Comparison of ENCODE assay signal across 8 cellular contexts in the genomic region with DNA sequence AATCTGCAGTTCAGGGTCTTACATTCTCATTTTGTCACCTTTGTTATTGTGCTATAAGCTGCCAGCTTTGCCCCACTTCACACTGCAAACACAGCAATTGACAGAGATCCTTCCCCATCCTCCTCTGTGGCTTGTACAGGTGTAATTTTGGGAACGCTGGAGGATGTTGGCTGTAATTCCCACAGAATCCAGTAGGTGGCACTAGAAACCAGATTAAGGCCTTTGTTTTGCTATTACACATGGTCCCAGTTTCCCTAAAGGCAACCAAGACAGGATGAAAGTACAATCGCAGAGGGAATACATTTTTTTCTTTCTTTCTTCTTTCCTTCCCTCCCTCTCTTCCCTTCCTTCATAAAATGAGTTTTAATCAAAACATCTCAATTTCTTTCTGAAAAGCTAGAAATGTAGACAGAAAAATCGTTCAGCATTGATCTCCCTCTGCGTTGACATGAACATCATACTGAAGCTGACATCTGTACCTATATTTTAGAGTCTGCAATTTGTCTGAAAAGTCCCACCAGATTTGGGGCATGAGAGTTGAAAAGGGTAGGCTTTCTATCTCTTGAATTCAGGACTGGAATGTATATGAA. TPM values are rescaled to one million over a fixed set of nuclear protein-coding genes. Genes with fewer than 3 reads are reported as not detected.
DNase-seq lines count a peak whose midpoint lies in the region; ATAC-seq and TF ChIP-seq lines count a peak whose summit lies in the region.

No MANE protein-coding gene starts in this region.

- intact Hi-C loops in right lobe of liver (cut with DNase I) = no loop called here

- DNase-seq in NCI-H510A treated with DMSO at 0.1 percent for 48 hours (lab: John Stamatoyannopoulos, UW) = peak; percentile 65
- no peak for DNase-seq in NCI-H510A (lab: John Stamatoyannopoulos, UW)
- peak; percentile 68 for DNase-seq in GM20000 (ENCODE audit: low spot score)
- peak; percentile 9 for DNase-seq in KG1 (lab: John Stamatoyannopoulos, UW)
- DNase-seq in RWPE2 (ENCODE audit: low spot score) = no peak
- peak; percentile 75 for DNase-seq in cerebellar cortex (ENCODE audit: low spot score)
- no peak for DNase-seq in right lobe of liver
- DNase-seq in thoracic aorta (ENCODE audit: low spot score) = no peak

- H3K4me3 ChIP-seq in RWPE2 (ENCODE audit: severe bottlenecking) (no peak overlapping the region), right lobe of liver (no peak overlapping the region), thoracic aorta (no peak overlapping the region)

- TF ChIP-seq CTCF in GM20000 (IDR thresholded peaks at IDR 0.05; ENCODE audit: extremely low read depth, missing control alignments) (peak; percentile 67), RWPE2 (IDR thresholded peaks at IDR 0.05; ENCODE audit: poor library complexity, severe bottlenecking) (peak; percentile 87), right lobe of liver (IDR thresholded peaks at IDR 0.05) (peak; percentile 87 to 91 (median 90)), thoracic aorta (IDR thresholded peaks at IDR 0.05) (peak; percentile 88)

- no peaks in the 10 kb centered on the region for H3K9me3 ChIP-seq in RWPE2 (ENCODE audit: severe bottlenecking)
- H3K9me3 ChIP-seq in right lobe of liver = no peaks in the 10 kb centered on the region
- H3K9me3 ChIP-seq in thoracic aorta = no peaks in the 10 kb centered on the region

- ATAC-seq in RWPE2 (ENCODE audit: low read depth) (peak; percentile 55; the same call in 2 of the 3 replicates), right lobe of liver (peak; percentile 89 to 94 (median 93)), thoracic aorta (ENCODE audit: insufficient number of reproducible peaks, low FRiP score, low read depth) (no peak)

- TF ChIP-seq POLR2A in right lobe of liver (IDR thresholded peaks at IDR 0.05) = no peak

- 41% methylated on average over 4 of the region's 4 CpGs for WGBS in right lobe of liver (ENCODE audit: insufficient coverage, low coverage, low lambda C conversion rate, missing lambda C conversion rate)

- H3K36me3 ChIP-seq in RWPE2 (ENCODE audit: low read depth) = no peaks in the 10 kb centered on the region
- no peaks in the 10 kb centered on the region for H3K36me3 ChIP-seq in right lobe of liver
- no peaks in the 10 kb centered on the region for H3K36me3 ChIP-seq in thoracic aorta

- no peaks in the 10 kb centered on the region for H3K4me1 ChIP-seq in RWPE2 (ENCODE audit: insufficient read depth, poor library complexity, severe bottlenecking)
- H3K4me1 ChIP-seq in right lobe of liver = no peaks in the 10 kb centered on the region
- no peaks in the 10 kb centered on the region for H3K4me1 ChIP-seq in thoracic aorta (ENCODE audit: control insufficient read depth in 1 of 2, low read depth in 2 of 2)

- H3K27ac ChIP-seq in RWPE2 (ENCODE audit: poor library complexity, severe bottlenecking) (no peak overlapping the region), right lobe of liver (no peak overlapping the region), thoracic aorta (no peak overlapping the region)

- H3K27me3 ChIP-seq in RWPE2 (ENCODE audit: insufficient read depth, poor library complexity, severe bottlenecking) (peaks cover 5% of the 10 kb centered on the region), right lobe of liver (no peaks in the 10 kb centered on the region), thoracic aorta (replicated peaks; ENCODE audit: insufficient read depth) (no peaks in the 10 kb centered on the region)

RNA-seq across cellular contexts. Expression of a gene that starts 21.3 kb away (rescaled TPM):
- total RNA-seq in right lobe of liver (not detected), thoracic aorta (under 1 TPM in 1 of 2 donors, not detected in 1; 0.78 TPM)

RNA-seq across cellular contexts. Expression of a gene that starts 48.7 kb away (rescaled TPM):
- total RNA-seq in right lobe of liver (not detected), thoracic aorta (not detected)

Comparison
In these comparisons a context has a peak if more than half of its experiments do, and no peak if none do; other contexts are left out.
1. DNase-seq: peak in NCI-H510A treated with DMSO at 0.1 percent for 48 hours (single experiment), GM20000 (single experiment), KG1 (single experiment) and cerebellar cortex (single experiment); none in NCI-H510A (single experiment), RWPE2 (single experiment), right lobe of liver (0 of 3) and thoracic aorta (single experiment).
2. Peak in every context shown above with its lines, with median percentiles within 50 percentile points of each other: CTCF ChIP-seq.